ENCODE assay signal across 8 cellular contexts in genomic region chr15:101288905-101289513, GRCh38. TPM values are rescaled to one million over a fixed set of nuclear protein-coding genes. Genes with fewer than 3 reads are reported as not detected.
DNase-seq lines count a peak whose midpoint lies in the region; ATAC-seq, FAIRE-seq and TF ChIP-seq lines count a peak whose summit lies in the region.

No MANE protein-coding gene starts in this region.

- no peak for TF ChIP-seq EP300 in gastroesophageal sphincter (IDR thresholded peaks at IDR 0.05)

- peaks cover 85% of the 10 kb centered on the region for H3K36me3 ChIP-seq in WERI-Rb-1
- peaks cover 0 to 62% of the 10 kb centered on the region in 2 donors for H3K36me3 ChIP-seq in gastroesophageal sphincter
- H3K36me3 ChIP-seq in small intestine (ENCODE audit: control insufficient read depth in 2 of 2, insufficient read depth in 2 of 2, low read length in 2 of 2) = peaks cover 6 to 14% of the 10 kb centered on the region in 2 donors

- H3K4me3 ChIP-seq in WERI-Rb-1 (ENCODE audit: low read depth, low read length) (no peak overlapping the region), gastroesophageal sphincter (no peak overlapping the region), small intestine (ENCODE audit: low read depth in 1 of 2, low read length in 2 of 2) (no peak overlapping the region)

- TF ChIP-seq CTCF in WERI-Rb-1 (IDR thresholded peaks at IDR 0.05; ENCODE audit: low read depth, low read length) = peak; percentile 30; the same call in 1 of the 2 replicates
- peak; percentile 35 to 57 (median 51) for TF ChIP-seq CTCF in gastroesophageal sphincter (IDR thresholded peaks at IDR 0.05)

- intact Hi-C loops in Right ventricle myocardium superior (cut with DNase I) = no loop called here
- intact Hi-C loops in cardiac septum (cut with DNase I) = no loop called here

- DNase-seq in Right ventricle myocardium superior (no peak), cardiac septum (ENCODE audit: low spot score) (no peak), M059J (ENCODE audit: low read depth) (peak; percentile 46), WERI-Rb-1 (no peak), small intestine (peak; percentile 53)

- 67 to 71% methylated on average over 8 of the region's 8 CpGs for WGBS in gastroesophageal sphincter (ENCODE audit: low coverage in 1 of 2), 2 donors
- 63 to 76% (median 63%) methylated on average over 8 of the region's 8 CpGs for WGBS in small intestine, 3 donors

- H3K4me1 ChIP-seq in gastroesophageal sphincter = peaks cover 0 to 46% (median 12%) of the 10 kb centered on the region in 3 donors
- peaks cover 4 to 6% of the 10 kb centered on the region in 2 donors for H3K4me1 ChIP-seq in small intestine (ENCODE audit: control insufficient read depth in 2 of 2, insufficient read depth in 1 of 2, low read depth in 1 of 2, low read length in 1 of 2)

- TF ChIP-seq POLR2A in gastroesophageal sphincter (IDR thresholded peaks at IDR 0.05) = no peak

- ATAC-seq in Right ventricle myocardium superior (ENCODE audit: poor library complexity) = peak; percentile 50
- ATAC-seq in gastroesophageal sphincter = no peak
- no peak for ATAC-seq in HG03571 (IDR thresholded peaks at IDR 0.05; ENCODE audit: unreplicated experiment)
- ATAC-seq in GM18870 (IDR thresholded peaks at IDR 0.05; ENCODE audit: unreplicated experiment) = no peak

- no peaks in the 10 kb centered on the region for H3K27me3 ChIP-seq in WERI-Rb-1 (ENCODE audit: insufficient read depth, low read depth, severe bottlenecking)
- no peaks in the 10 kb centered on the region for H3K27me3 ChIP-seq in gastroesophageal sphincter
- no peaks in the 10 kb centered on the region for H3K27me3 ChIP-seq in small intestine (ENCODE audit: control insufficient read depth in 2 of 2, insufficient read depth in 2 of 2, low read length in 2 of 2)

- H3K9me3 ChIP-seq in WERI-Rb-1 (ENCODE audit: severe bottlenecking) (no peaks in the 10 kb centered on the region), gastroesophageal sphincter (no peaks in the 10 kb centered on the region), small intestine (ENCODE audit: control insufficient read depth, low read depth) (no peaks in the 10 kb centered on the region)

- no peak for FAIRE-seq in small intestine (lab: Jason Lieb, UNC)

- H3K27ac ChIP-seq in WERI-Rb-1 (no peak overlapping the region), gastroesophageal sphincter (no peak overlapping the region), small intestine (ENCODE audit: low read depth in 1 of 2, low read length in 1 of 2) (no peak overlapping the region)

RNA-seq across cellular contexts. Expression of gene SNRPA1, which starts 6.0 kb away (rescaled TPM):
- total RNA-seq in Right ventricle myocardium superior = 27.9 TPM
- 26.0 TPM for total RNA-seq in cardiac septum
- total RNA-seq in M059J (2014; rRNA removed; shearing (Covaris generic)) = 27.6 and 32.6 TPM in 2 replicates
- 10 to 100 TPM; 22.5 to 39.5 (median 27.7) TPM for total RNA-seq in gastroesophageal sphincter
- 10 to 100 TPM; 72.1 to 82.7 (median 74.3) TPM for polyA plus RNA-seq in small intestine

RNA-seq across cellular contexts. Expression of gene SELENOS, which starts 11.7 kb away (rescaled TPM):
- total RNA-seq in Right ventricle myocardium superior (41.1 TPM), cardiac septum (51.6 TPM), gastroesophageal sphincter (10 to 100 TPM; 56.1 to 75.5 (median 64.5) TPM)
- total RNA-seq in M059J (2014; rRNA removed; shearing (Covaris generic)) = 85.5 and 86.5 TPM in 2 replicates
- 100 to 1,000 TPM; 123 to 148 (median 142) TPM for polyA plus RNA-seq in small intestine

RNA-seq across cellular contexts. Expression of gene CHSY1, which starts 37.2 kb away (rescaled TPM):
- 12.7 TPM for total RNA-seq in Right ventricle myocardium superior
- 17.5 TPM for total RNA-seq in cardiac septum
- 37.0 and 52.1 TPM in 2 replicates for total RNA-seq in M059J (2014; rRNA removed; shearing (Covaris generic))
- total RNA-seq in gastroesophageal sphincter = 10 to 100 TPM; 13.8 to 30.6 (median 19.9) TPM
- 1 to 10 TPM; 1.6 to 9.0 (median 3.0) TPM for polyA plus RNA-seq in small intestine

Comparison
In these comparisons a context has a peak if more than half of its experiments do, and no peak if none do; other contexts are left out.
1. DNase-seq: peak in M059J (single experiment) and small intestine (single experiment); none in Right ventricle myocardium superior (single experiment), cardiac septum (single experiment) and WERI-Rb-1 (single experiment).